20 cellular contexts compared by ENCODE assay signal in the genomic region with DNA sequence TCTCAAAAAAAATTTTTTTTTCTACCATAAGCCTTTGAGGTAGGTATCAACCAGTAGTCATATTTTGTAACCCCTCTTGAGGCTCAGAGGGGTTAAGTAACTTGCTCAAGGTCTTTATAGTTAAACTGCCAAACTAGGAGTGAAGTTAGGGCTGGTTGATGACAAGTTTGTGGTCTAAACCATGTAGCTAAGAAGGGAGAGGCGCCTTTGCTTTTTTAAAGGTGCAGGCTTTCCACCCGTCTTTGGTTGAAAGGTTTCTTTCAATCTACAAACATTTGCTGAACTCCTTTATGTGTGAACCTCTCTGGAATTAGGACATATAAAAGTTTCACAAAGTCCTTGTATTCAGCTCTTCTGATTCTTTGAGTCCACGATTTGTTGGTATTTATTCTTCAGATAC. TPM values are rescaled to one million over a fixed set of nuclear protein-coding genes. Genes with fewer than 3 reads are reported as not detected.
DNase-seq lines count a peak whose midpoint lies in the region; ATAC-seq and TF ChIP-seq lines count a peak whose summit lies in the region.
"Had no signal": no experiment of that assay in that cellular context is flagged by ENCODE, and none has a peak within 500 bp of the region (broad histone marks: within the 10 kb centered on the region; RNA-seq: fewer than 3 reads in every experiment).

No MANE protein-coding gene starts in this region.

- in situ Hi-C loops in gastrocnemius medialis (cut with MboI; ENCODE audit: low sequenced_read_pairs in 4 of 4) = no loop called here

- no peaks in the 10 kb centered on the region for H3K9me3 ChIP-seq in gastrocnemius medialis
- H3K9me3 ChIP-seq: Caco-2, neutrophil, SK-N-SH had no signal

- H3K36me3 Mint-ChIP-seq in GM23338 (ENCODE audit: low read depth) = peaks cover 15% of the 10 kb centered on the region
- peaks cover 3% of the 10 kb centered on the region for H3K36me3 Mint-ChIP-seq in activated naive CD8-positive, alpha-beta T cell treated with anti-CD3 and anti-CD28 coated beads, Interleukin-2, amount 50 U/mL, for 24 hours (ENCODE audit: low read depth)

- H3K27ac Mint-ChIP-seq in GM23338 = no peak overlapping the region
- no peak overlapping the region for H3K27ac Mint-ChIP-seq in activated naive CD8-positive, alpha-beta T cell treated with anti-CD3 and anti-CD28 coated beads, Interleukin-2, amount 50 U/mL, for 24 hours

- H3K27me3 Mint-ChIP-seq in GM23338 (ENCODE audit: insufficient read depth, low read depth, poor library complexity) = peaks cover 10% of the 10 kb centered on the region
- no peaks in the 10 kb centered on the region for H3K27me3 Mint-ChIP-seq in activated naive CD8-positive, alpha-beta T cell treated with anti-CD3 and anti-CD28 coated beads, Interleukin-2, amount 50 U/mL, for 24 hours

- TF ChIP-seq CTCF in GM23338 (conservative IDR thresholded peaks at IDR 0.05; ENCODE audit: low read depth in 2 of 2) (no peak), NB4 (IDR thresholded peaks at IDR 0.05; ENCODE audit: low read depth, low read length) (no peak), gastrocnemius medialis (IDR thresholded peaks at IDR 0.05 in 4 of 5, conservative IDR thresholded peaks at IDR 0.05 in 1 of 5) (no peak)

- H4K20me1 ChIP-seq in GM23338 (replicated peaks; ENCODE audit: insufficient read depth) = no peaks in the 10 kb centered on the region

- H3K36me3 ChIP-seq in GM23338 (ENCODE audit: insufficient read depth) (peaks cover 9% of the 10 kb centered on the region), gastrocnemius medialis (no peaks in the 10 kb centered on the region)
- H3K36me3 ChIP-seq: neutrophil had no signal

- intact Hi-C loops in gastrocnemius medialis (cut with DNase I; ENCODE audit: low total_unique reads) = no loop called here

- no peak overlapping the region for H2AFZ ChIP-seq in GM23338
- H2AFZ ChIP-seq: hepatocyte had no signal

- H3K4me3 ChIP-seq in GM23338 = no peak overlapping the region
- H3K4me3 ChIP-seq in NB4 (ENCODE audit: low read depth, low read length) = no peak overlapping the region
- no peak overlapping the region for H3K4me3 ChIP-seq in gastrocnemius medialis
- H3K4me3 ChIP-seq: hepatocyte had no signal

- 0 out of 2 replicates have a peak overlapping the region, but pooled peaks have one; percentile 28 for H3K27ac ChIP-seq in GM23338 (ENCODE audit: low read depth)
- peak overlapping the region; percentile 76 to 92 (median 87) for H3K27ac ChIP-seq in gastrocnemius medialis
- H3K27ac ChIP-seq: foreskin keratinocyte, neutrophil had no signal

- H3K27me3 ChIP-seq in GM23338 (ENCODE audit: insufficient read depth) = no peaks in the 10 kb centered on the region
- H3K27me3 ChIP-seq in gastrocnemius medialis = no peaks in the 10 kb centered on the region
- H3K27me3 ChIP-seq: foreskin keratinocyte, hepatocyte had no signal

- DNase-seq in GM23338 (ENCODE audit: low spot score) = no peak
- DNase-seq in NB4 (ENCODE audit: low read depth) = peak; percentile 87
- DNase-seq in activated naive CD8-positive, alpha-beta T cell treated with anti-CD3 and anti-CD28 coated beads, Interleukin-2, amount 50 U/mL, for 24 hours = no peak
- no peak for DNase-seq in gastrocnemius medialis
- DNase-seq in T-helper 1 cell = no peak
- DNase-seq in NCI-H2196 treated with DMSO at 0.1 percent for 48 hours (lab: John Stamatoyannopoulos, UW; ENCODE audit: unreplicated experiment) = no peak
- no peak for DNase-seq in NCI-H1436 (lab: John Stamatoyannopoulos, UW)
- no peak for DNase-seq in HCEC 1CT
- DNase-seq: activated CD8-positive, alpha-beta memory T cell treated with anti-CD3 and anti-CD28 coated beads, Interleukin-2, amount 50 U/mL, for 4 hours; activated gamma-delta T cell treated with Interleukin-2 at 50 U/mL for 16 hours; Caco-2; EL; erythroblast; left ventricle myocardium superior; NCI-H1930; SK-N-SH; stimulated activated CD4-positive, alpha-beta T cell treated with anti-CD3 and anti-CD28 coated beads, Interleukin-4, amount 100 ng/mL, for 4 hours had no signal

- no peaks in the 10 kb centered on the region for H3F3A ChIP-seq in GM23338 (replicated peaks; ENCODE audit: low read depth)

- no peak overlapping the region for H3K4me3 Mint-ChIP-seq in GM23338
- no peak overlapping the region for H3K4me3 Mint-ChIP-seq in activated naive CD8-positive, alpha-beta T cell treated with anti-CD3 and anti-CD28 coated beads, Interleukin-2, amount 50 U/mL, for 24 hours

- no peak overlapping the region for H3K4me2 ChIP-seq in GM23338
- H3K4me2 ChIP-seq: hepatocyte, SK-N-SH had no signal

- ATAC-seq in GM23338 (no peak), gastrocnemius medialis (no peak)
- ATAC-seq in activated naive CD8-positive, alpha-beta T cell treated with anti-CD3 and anti-CD28 coated beads, Interleukin-2, amount 50 U/mL, for 24 hours = peak; percentile 41
- ATAC-seq: left ventricle myocardium superior had no signal

- H3K79me2 ChIP-seq in GM23338 (replicated peaks; ENCODE audit: insufficient read depth) = peaks cover 19% of the 10 kb centered on the region

- no peaks in the 10 kb centered on the region for H3K9me3 Mint-ChIP-seq in GM23338
- no peaks in the 10 kb centered on the region for H3K9me3 Mint-ChIP-seq in activated naive CD8-positive, alpha-beta T cell treated with anti-CD3 and anti-CD28 coated beads, Interleukin-2, amount 50 U/mL, for 24 hours

- H3K4me1 ChIP-seq in GM23338 (ENCODE audit: insufficient read depth) (peaks cover 27% of the 10 kb centered on the region), gastrocnemius medialis (peaks cover 17 to 30% of the 10 kb centered on the region in 2 donors)
- H3K4me1 ChIP-seq: foreskin keratinocyte had no signal

- H3K9me2 ChIP-seq in GM23338 (ENCODE audit: insufficient read depth) = no peaks in the 10 kb centered on the region
- H3K9me2 ChIP-seq: SK-N-SH had no signal

- no peak for TF ChIP-seq POLR2A in NB4 (IDR thresholded peaks at IDR 0.05; ENCODE audit: extremely low read depth, insufficient read length)
- TF ChIP-seq POLR2A in gastrocnemius medialis (IDR thresholded peaks at IDR 0.05) = no peak

- peaks cover 28% of the 10 kb centered on the region for H3K4me1 Mint-ChIP-seq in GM23338
- peaks cover 34% of the 10 kb centered on the region for H3K4me1 Mint-ChIP-seq in activated naive CD8-positive, alpha-beta T cell treated with anti-CD3 and anti-CD28 coated beads, Interleukin-2, amount 50 U/mL, for 24 hours

TF ChIP-seq in GM23338, 12 proteins besides CTCF, POLR2A, EP300 and RAD21 (continues in another document):
- TF ChIP-seq, protein P1, sequence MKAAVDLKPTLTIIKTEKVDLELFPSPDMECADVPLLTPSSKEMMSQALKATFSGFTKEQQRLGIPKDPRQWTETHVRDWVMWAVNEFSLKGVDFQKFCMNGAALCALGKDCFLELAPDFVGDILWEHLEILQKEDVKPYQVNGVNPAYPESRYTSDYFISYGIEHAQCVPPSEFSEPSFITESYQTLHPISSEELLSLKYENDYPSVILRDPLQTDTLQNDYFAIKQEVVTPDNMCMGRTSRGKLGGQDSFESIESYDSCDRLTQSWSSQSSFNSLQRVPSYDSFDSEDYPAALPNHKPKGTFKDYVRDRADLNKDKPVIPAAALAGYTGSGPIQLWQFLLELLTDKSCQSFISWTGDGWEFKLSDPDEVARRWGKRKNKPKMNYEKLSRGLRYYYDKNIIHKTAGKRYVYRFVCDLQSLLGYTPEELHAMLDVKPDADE (IDR thresholded peaks at IDR 0.05) = no peak
- TF ChIP-seq EZH2 (IDR thresholded peaks at IDR 0.05; ENCODE audit: low read depth, unreplicated experiment) (no peak), POLR2AphosphoS5 (IDR thresholded peaks at IDR 0.05; ENCODE audit: low read depth) (no peak), STAT1 (IDR thresholded peaks at IDR 0.05; ENCODE audit: unreplicated experiment) (no peak)

RNA-seq across cellular contexts. Expression of gene MTA3, which starts 2.4 kb away (rescaled TPM):
- total RNA-seq in GM23338 (2014; rRNA removed; shearing (Covaris generic)) = 145 and 162 TPM in 2 replicates
- 202 and 208 TPM in 2 replicates for polyA plus RNA-seq in GM23338 (2016; fragmentation: Nextera tagmentation; extraction: Ambion mirVana)
- total RNA-seq in gastrocnemius medialis = 10 to 100 TPM in 2 of 4 donors, 1 to 10 TPM in 2; 6.6 to 21.6 (median 9.5) TPM
